In the genomic region with DNA sequence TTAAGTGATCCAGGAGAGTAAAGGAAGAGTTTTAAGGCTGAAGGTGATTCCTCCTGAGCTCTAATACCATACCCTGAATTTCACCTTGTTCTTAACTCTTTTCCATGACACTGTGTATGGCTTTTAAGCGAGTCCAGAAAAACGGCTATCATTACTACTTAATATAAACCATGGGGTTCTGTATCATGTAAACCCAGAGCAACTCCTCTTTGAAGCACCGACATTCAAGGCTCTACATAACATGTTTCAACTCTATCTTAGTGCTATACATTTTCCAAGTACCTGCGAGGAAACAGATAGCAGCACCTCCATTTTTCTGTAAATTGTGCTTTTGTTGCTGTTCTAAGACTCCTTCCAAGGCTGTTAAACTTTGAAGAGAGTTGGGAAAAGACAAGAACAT, we compare ENCODE assay signal across 20 cellular contexts. TPM values are rescaled to one million over a fixed set of nuclear protein-coding genes. Genes with fewer than 3 reads are reported as not detected.
DNase-seq lines count a peak whose midpoint lies in the region; ATAC-seq, FAIRE-seq and TF ChIP-seq lines count a peak whose summit lies in the region.
"Had no signal": no experiment of that assay in that cellular context is flagged by ENCODE, and none has a peak within 500 bp of the region (broad histone marks: within the 10 kb centered on the region; RNA-seq: fewer than 3 reads in every experiment).

No MANE protein-coding gene starts in this region.

- H3K9me3 ChIP-seq in K562 (replicated peaks; ENCODE audit: control insufficient read depth, insufficient read depth, low read depth, low read length), result no peaks in the 10 kb centered on the region
- H3K9me3 ChIP-seq: upper lobe of right lung had no signal

- peak overlapping the region; percentile 56 to 84; a peak in 3 of 4 replicates for H3K9ac ChIP-seq in K562 (ENCODE audit: insufficient read depth in 1 of 2, low read depth in 2 of 2, low read length in 2 of 2)

- POLR2A ChIA-PET in K562 (lab: Yijun Ruan, JAX), result interaction anchor here (1.1 to 1.3 kb wide), 2 partner anchors 10 to 164 kb away, joined by 3 to 4 read pairs; no protein-coding TSS in a partner anchor

- intact Hi-C loops in K562 (cut with micrococcal nuclease), result no loop called here

- H3K9me3 Mint-ChIP-seq in activated CD8-positive, alpha-beta memory T cell treated with anti-CD3 and anti-CD28 coated beads, Interleukin-2, amount 10 ng/mL, durations not matched to agents 7 days and 5 days (ENCODE audit: low read depth), result no peaks in the 10 kb centered on the region
- H3K9me3 Mint-ChIP-seq in stimulated activated effector memory CD8-positive, alpha-beta T cell treated with anti-CD3 and anti-CD28 coated beads, Interleukin-12 subunit alpha, Interleukin-12 subunit beta, amount 100 ng/mL, for 72 hours, result no peaks in the 10 kb centered on the region

- H3K27ac ChIP-seq in K562 (ENCODE audit: extremely low read depth, low read depth, low read length), result peak overlapping the region; percentile 93
- H3K27ac ChIP-seq: upper lobe of right lung had no signal

- H3K36me3 Mint-ChIP-seq in activated CD8-positive, alpha-beta memory T cell treated with anti-CD3 and anti-CD28 coated beads, Interleukin-2, amount 10 ng/mL, durations not matched to agents 7 days and 5 days, result peaks cover 11% of the 10 kb centered on the region
- peaks cover 87% of the 10 kb centered on the region for H3K36me3 Mint-ChIP-seq in stimulated activated effector memory CD8-positive, alpha-beta T cell treated with anti-CD3 and anti-CD28 coated beads, Interleukin-12 subunit alpha, Interleukin-12 subunit beta, amount 100 ng/mL, for 72 hours

- H3K27ac Mint-ChIP-seq in activated CD8-positive, alpha-beta memory T cell treated with anti-CD3 and anti-CD28 coated beads, Interleukin-2, amount 10 ng/mL, durations not matched to agents 7 days and 5 days, result peak overlapping the region; percentile 91
- H3K27ac Mint-ChIP-seq in stimulated activated effector memory CD8-positive, alpha-beta T cell treated with anti-CD3 and anti-CD28 coated beads, Interleukin-12 subunit alpha, Interleukin-12 subunit beta, amount 100 ng/mL, for 72 hours, result peak overlapping the region; percentile 94

- peaks cover 10 to 21% of the 10 kb centered on the region in 2 experiments for H3K4me1 ChIP-seq in K562 (replicated peaks in 1 of 2; ENCODE audit: control insufficient read depth in 2 of 2, insufficient read depth in 2 of 2, low read length in 2 of 2)

- no peak for TF ChIP-seq RAD21 in K562 (CRISPR knock-in tag; conservative IDR thresholded peaks at IDR 0.05 in 1 of 2, IDR thresholded peaks at IDR 0.05 in 1 of 2)

- FAIRE-seq in K562 (lab: Jason Lieb, UNC) (no peak), urothelium cell line (lab: Jason Lieb, UNC) (no peak)
- FAIRE-seq: GM18507 had no signal

- no peaks in the 10 kb centered on the region for H3K9me1 ChIP-seq in K562 (ENCODE audit: control insufficient read depth, insufficient read depth, low read length)

- no peaks in the 10 kb centered on the region for H4K20me1 ChIP-seq in K562 (replicated peaks; ENCODE audit: control insufficient read depth, insufficient read depth, low read length)

- H3K4me3 Mint-ChIP-seq in activated CD8-positive, alpha-beta memory T cell treated with anti-CD3 and anti-CD28 coated beads, Interleukin-2, amount 10 ng/mL, durations not matched to agents 7 days and 5 days, result peak overlapping the region; percentile 72
- H3K4me3 Mint-ChIP-seq in stimulated activated effector memory CD8-positive, alpha-beta T cell treated with anti-CD3 and anti-CD28 coated beads, Interleukin-12 subunit alpha, Interleukin-12 subunit beta, amount 100 ng/mL, for 72 hours, result peak overlapping the region; percentile 91

- no peak for TF ChIP-seq EP300 in K562 (IDR thresholded peaks at IDR 0.05; ENCODE audit: low read length)

- no peaks in the 10 kb centered on the region for H3K27me3 Mint-ChIP-seq in activated CD8-positive, alpha-beta memory T cell treated with anti-CD3 and anti-CD28 coated beads, Interleukin-2, amount 10 ng/mL, durations not matched to agents 7 days and 5 days

- no peak for DNase-seq in activated CD8-positive, alpha-beta memory T cell treated with anti-CD3 and anti-CD28 coated beads, Interleukin-2, amount 10 ng/mL, durations not matched to agents 7 days and 5 days
- DNase-seq in activated CD8-positive, alpha-beta memory T cell treated with anti-CD3 and anti-CD28 coated beads, Interleukin-2, amount 50 U/mL, for 48 hours, result no peak
- peak; percentile 35 for DNase-seq in OCI-M1 (lab: John Stamatoyannopoulos, UW)
- no peak for DNase-seq in K562 (ENCODE audit: extremely low read depth in 1 of 4, low spot score in 3 of 4)
- no peak for DNase-seq in stimulated activated effector memory CD8-positive, alpha-beta T cell treated with anti-CD3 and anti-CD28 coated beads, Interleukin-12 subunit alpha, Interleukin-12 subunit beta, amount 100 ng/mL, for 72 hours (ENCODE audit: low spot score in 2 of 2)
- no peak for DNase-seq in urothelium cell line (ENCODE audit: low spot score)
- no peak for DNase-seq in middle frontal gyrus (ENCODE audit: extremely low spot score, low spot score)
- no peak for DNase-seq in NCI-H510A treated with DMSO at 0.1 percent for 48 hours (lab: John Stamatoyannopoulos, UW)
- DNase-seq: ACHN; activated CD4-positive, alpha-beta T cell treated with anti-CD3 and anti-CD28 coated beads for 48 hours; Calu3; effector CD8-positive, alpha-beta T cell; hippocampal formation; kidney glomerular epithelial cell; NCI-H1092 treated with DMSO at 0.1 percent for 48 hours; NCI-H2227 treated with DMSO at 0.1 percent for 48 hours; SIG-M5; T1000; upper lobe of right lung had no signal

- 0% methylated on average over 4 of the region's 4 CpGs for WGBS in K562 (ENCODE audit: insufficient coverage, low coverage, missing lambda C conversion rate)

- peaks cover 67% of the 10 kb centered on the region for H3K4me1 Mint-ChIP-seq in activated CD8-positive, alpha-beta memory T cell treated with anti-CD3 and anti-CD28 coated beads, Interleukin-2, amount 10 ng/mL, durations not matched to agents 7 days and 5 days
- peaks cover 70% of the 10 kb centered on the region for H3K4me1 Mint-ChIP-seq in stimulated activated effector memory CD8-positive, alpha-beta T cell treated with anti-CD3 and anti-CD28 coated beads, Interleukin-12 subunit alpha, Interleukin-12 subunit beta, amount 100 ng/mL, for 72 hours

- no peak for TF ChIP-seq POLR2A in K562 (conservative IDR thresholded peaks at IDR 0.05)

- H3K4me3 ChIP-seq in K562, result peak overlapping the region; percentile 81
- H3K4me3 ChIP-seq: upper lobe of right lung had no signal

- H3K27me3 ChIP-seq in K562 (ENCODE audit: control insufficient read depth in 2 of 2, insufficient read depth in 2 of 2, low read length in 2 of 2), result no peaks in the 10 kb centered on the region
- H3K27me3 ChIP-seq: upper lobe of right lung had no signal

- no TSS peak for BruUV-seq in K562 (replicated peaks; lab: Mats Ljungman, UMichigan)

- no peak for TF ChIP-seq CTCF in K562 (IDR thresholded peaks at IDR 0.05 in 2 of 3, conservative IDR thresholded peaks at IDR 0.05 in 1 of 3; ENCODE audit: insufficient read depth in 2 of 3, low read depth in 1 of 3, low read length in 3 of 3)

- CTCF ChIA-PET in activated CD8-positive, alpha-beta memory T cell treated with anti-CD3 and anti-CD28 coated beads, Interleukin-2, amount 10 ng/mL, durations not matched to agents 7 days and 5 days (lab: Charles Lee), result interaction anchor here (0.8 kb wide), 1 partner anchor 21 kb away, joined by 5 read pairs; no protein-coding TSS in a partner anchor
- CTCF ChIA-PET in K562 (lab: Yijun Ruan, JAX; ENCODE audit: low intra/inter-chr PET ratio), result no interaction called here

- H3K36me3 ChIP-seq in K562 (ENCODE audit: control insufficient read depth, insufficient read depth, low read length), result peaks cover 49% of the 10 kb centered on the region
- H3K36me3 ChIP-seq: upper lobe of right lung had no signal

- no peak for ATAC-seq in activated CD8-positive, alpha-beta memory T cell treated with anti-CD3 and anti-CD28 coated beads, Interleukin-2, amount 10 ng/mL, durations not matched to agents 7 days and 5 days
- ATAC-seq in K562, result peak; percentile 3; the same call in 2 of the 3 replicates
- ATAC-seq in stimulated activated effector memory CD8-positive, alpha-beta T cell treated with anti-CD3 and anti-CD28 coated beads, Interleukin-12 subunit alpha, Interleukin-12 subunit beta, amount 100 ng/mL, for 72 hours, result no peak
- ATAC-seq: upper lobe of right lung had no signal

- no peak overlapping the region for H2AFZ ChIP-seq in K562 (ENCODE audit: low read depth, low read length)

- in situ Hi-C loops in K562 (cut with MboI), result no loop called here

- H3K4me2 ChIP-seq in K562 (ENCODE audit: insufficient read depth, low read length), result peak overlapping the region; percentile 95

- H3K79me2 ChIP-seq in K562 (ENCODE audit: control insufficient read depth, insufficient read depth, low read length), result peaks cover 98% of the 10 kb centered on the region

RNA-seq across cellular contexts. Expression of gene STAT5B, which starts 4.0 kb away (rescaled TPM):
- 100 to 1,000 TPM; 112 to 116 TPM for total RNA-seq in activated CD8-positive, alpha-beta memory T cell treated with anti-CD3 and anti-CD28 coated beads, Interleukin-2, amount 10 ng/mL, durations not matched to agents 7 days and 5 days
- total RNA-seq in K562 (2011; cell fraction: chromatin; rRNA removed; ENCODE audit: low replicate concordance), result 425 and 510 TPM in 2 replicates
- 258 and 266 TPM in 2 replicates for total RNA-seq in K562 (2011; cell fraction: nucleolus; rRNA removed)
- total RNA-seq in K562 (2011; cell fraction: nucleoplasm; rRNA removed), result 265 and 278 TPM in 2 replicates
- total RNA-seq in K562 (2014; rRNA removed), result 92.4 and 113 TPM in 2 replicates
- 75.5 and 75.7 TPM in 2 replicates for total RNA-seq in K562 (2014; rRNA removed; fragmentation: Illumina TruSeq; extraction: Trizol)
- total RNA-seq in K562 (2015; rRNA removed; fragmentation: Illumina TruSeq; extraction: Trizol), result 63.5 and 65.2 TPM in 2 replicates
- 134 TPM in 2 replicates for total RNA-seq in K562 (2021)
- polyA plus RNA-seq in K562 (2011; rRNA removed), result 147 and 176 TPM in 2 replicates
- polyA plus RNA-seq in K562 (2011; cell fraction: cytosol; rRNA removed), result 94.2 and 122 TPM in 2 replicates
- 190 and 298 TPM in 2 replicates for polyA plus RNA-seq in K562 (2011; cell fraction: nucleus; rRNA removed)
- polyA plus RNA-seq in K562 (2012), result 79.5 and 138 TPM in 2 replicates
- polyA plus RNA-seq in K562 (2014; fragmentation: Illumina TruSeq; extraction: Trizol), result 117 and 130 TPM in 2 replicates
- polyA plus RNA-seq in K562 (2014; fragmentation: Nextera tagmentation; extraction: Ambion mirVana), result 10 to 100 TPM; 20.8 to 23.5 TPM
- polyA plus RNA-seq in K562 (2014; rRNA removed), result 109 and 124 TPM in 2 replicates
- 101 and 127 TPM in 2 replicates for polyA minus RNA-seq in K562 (2011; rRNA and poly(A)+ RNA removed)
- 79.7 and 81.7 TPM in 2 replicates for polyA minus RNA-seq in K562 (2011; cell fraction: cytosol; rRNA and poly(A)+ RNA removed)
- polyA minus RNA-seq in K562 (2011; cell fraction: nucleus; rRNA and poly(A)+ RNA removed), result 54.4 and 60.3 TPM in 2 replicates

RNA-seq across cellular contexts. Expression of gene STAT5A, which starts 16.1 kb away (rescaled TPM):
- total RNA-seq in activated CD8-positive, alpha-beta memory T cell treated with anti-CD3 and anti-CD28 coated beads, Interleukin-2, amount 10 ng/mL, durations not matched to agents 7 days and 5 days, result 100 to 1,000 TPM; 118 to 127 TPM
- 251 and 757 TPM in 2 replicates for total RNA-seq in K562 (2011; cell fraction: chromatin; rRNA removed; ENCODE audit: low replicate concordance)
- 428 and 505 TPM in 2 replicates for total RNA-seq in K562 (2011; cell fraction: nucleolus; rRNA removed)
- total RNA-seq in K562 (2011; cell fraction: nucleoplasm; rRNA removed), result 262 and 311 TPM in 2 replicates
- total RNA-seq in K562 (2014; rRNA removed) (391 and 467 TPM in 2 replicates), K562 (2014; rRNA removed; fragmentation: Illumina TruSeq; extraction: Trizol) (156 and 174 TPM in 2 replicates), K562 (2015; rRNA removed; fragmentation: Illumina TruSeq; extraction: Trizol) (177 and 195 TPM in 2 replicates), K562 (2021) (377 and 414 TPM in 2 replicates)
- polyA plus RNA-seq in K562 (2011; rRNA removed) (131 and 196 TPM in 2 replicates), K562 (2014; fragmentation: Illumina TruSeq; extraction: Trizol) (379 and 415 TPM in 2 replicates), K562 (2014; fragmentation: Nextera tagmentation; extraction: Ambion mirVana) (10 to 100 TPM; 79.9 to 81.8 TPM), K562 (2014; rRNA removed) (239 and 248 TPM in 2 replicates)
- 76.7 and 247 TPM in 2 replicates for polyA plus RNA-seq in K562 (2011; cell fraction: cytosol; rRNA removed)
- 268 and 853 TPM in 2 replicates for polyA plus RNA-seq in K562 (2011; cell fraction: nucleus; rRNA removed)
- 303 and 408 TPM in 2 replicates for polyA plus RNA-seq in K562 (2012)
- polyA minus RNA-seq in K562 (2011; rRNA and poly(A)+ RNA removed), result 114 and 250 TPM in 2 replicates
- polyA minus RNA-seq in K562 (2011; cell fraction: cytosol; rRNA and poly(A)+ RNA removed), result 124 and 299 TPM in 2 replicates
- polyA minus RNA-seq in K562 (2011; cell fraction: nucleus; rRNA and poly(A)+ RNA removed), result 105 and 217 TPM in 2 replicates
